8 cellular contexts compared by ENCODE assay signal in the genomic region with DNA sequence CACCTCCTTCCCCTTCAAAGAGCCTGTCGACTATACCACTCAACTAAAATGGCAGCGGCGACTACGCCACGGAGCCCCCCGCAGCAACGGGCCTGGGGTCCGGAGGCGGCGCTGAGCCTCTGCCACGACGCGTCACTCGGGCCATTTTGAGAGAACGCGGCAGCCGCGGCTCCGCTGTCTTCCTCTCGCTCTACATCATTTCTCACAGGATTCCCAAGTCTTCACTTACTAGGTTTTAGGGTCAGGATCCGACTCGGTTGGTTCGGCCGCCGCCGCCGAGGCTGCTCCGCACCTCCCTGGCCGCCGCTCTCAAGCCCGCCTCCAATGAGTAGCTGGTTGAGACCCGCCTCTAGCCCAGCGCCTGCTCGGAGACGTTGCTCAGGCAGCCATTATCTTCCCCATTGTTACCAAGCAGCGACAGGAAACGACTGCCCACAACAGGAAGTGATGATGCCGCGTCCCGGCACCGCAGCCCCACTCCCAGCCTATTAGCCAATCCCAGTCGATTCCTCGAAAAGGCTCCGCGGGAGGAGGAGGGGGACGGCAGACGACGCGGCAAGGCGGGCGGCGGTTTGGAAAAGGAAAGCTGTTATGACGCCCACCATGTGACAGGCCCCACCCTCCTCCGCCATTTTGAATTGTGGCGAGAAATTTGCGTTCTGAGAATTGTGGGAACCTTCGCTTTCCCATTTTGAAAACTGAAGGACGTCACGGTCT. TPM values are rescaled to one million over a fixed set of nuclear protein-coding genes. Genes with fewer than 3 reads are reported as not detected.
DNase-seq lines count a peak whose midpoint lies in the region; ATAC-seq and TF ChIP-seq lines count a peak whose summit lies in the region.

A gene with protein sequence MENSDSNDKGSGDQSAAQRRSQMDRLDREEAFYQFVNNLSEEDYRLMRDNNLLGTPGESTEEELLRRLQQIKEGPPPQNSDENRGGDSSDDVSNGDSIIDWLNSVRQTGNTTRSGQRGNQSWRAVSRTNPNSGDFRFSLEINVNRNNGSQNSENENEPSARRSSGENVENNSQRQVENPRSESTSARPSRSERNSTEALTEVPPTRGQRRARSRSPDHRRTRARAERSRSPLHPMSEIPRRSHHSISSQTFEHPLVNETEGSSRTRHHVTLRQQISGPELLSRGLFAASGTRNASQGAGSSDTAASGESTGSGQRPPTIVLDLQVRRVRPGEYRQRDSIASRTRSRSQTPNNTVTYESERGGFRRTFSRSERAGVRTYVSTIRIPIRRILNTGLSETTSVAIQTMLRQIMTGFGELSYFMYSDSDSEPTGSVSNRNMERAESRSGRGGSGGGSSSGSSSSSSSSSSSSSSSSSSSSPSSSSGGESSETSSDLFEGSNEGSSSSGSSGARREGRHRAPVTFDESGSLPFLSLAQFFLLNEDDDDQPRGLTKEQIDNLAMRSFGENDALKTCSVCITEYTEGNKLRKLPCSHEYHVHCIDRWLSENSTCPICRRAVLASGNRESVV (minus strand): TSS at position 432 of the 717 bp plus-strand sequence. CDS start 18,647 bp downstream, outside the sequence.

- H3K27ac Mint-ChIP-seq in IgD-negative memory B cell, result peak within 1 kb of the TSS; percentile 99

- no peaks in the 10 kb centered on the region for H3K9me3 ChIP-seq in mononuclear cell (ENCODE audit: low read depth, low read length)

- H3K4me3 ChIP-seq in epithelial cell of esophagus (ENCODE audit: low read length) (peak within 1 kb of the TSS; percentile 80), mononuclear cell (ENCODE audit: low read length) (peak within 1 kb of the TSS; percentile 85)

- peaks cover 7% of the 10 kb centered on the region for H3K4me1 ChIP-seq in mononuclear cell (ENCODE audit: insufficient read depth, low read length)

- no peaks in the 10 kb centered on the region for H3K36me3 Mint-ChIP-seq in IgD-negative memory B cell

- H3K27me3 Mint-ChIP-seq in IgD-negative memory B cell, result no peaks in the 10 kb centered on the region

- DNase-seq in DMS 273 treated with DMSO at 0.1 percent for 48 hours (lab: John Stamatoyannopoulos, UW), result peak; percentile 89
- DNase-seq in OCI-M2 (lab: John Stamatoyannopoulos, UW; ENCODE audit: unreplicated experiment), result peak; percentile 15
- peak; percentile 82 for DNase-seq in activated T-cell treated with anti-CD3 and anti-CD28 coated beads for 4 hours
- peak; percentile 95 for DNase-seq in epithelial cell of esophagus (ENCODE audit: low read depth)
- peak; percentile 67 to 79 for DNase-seq in stimulated activated CD8-positive, alpha-beta memory T cell treated with anti-CD3 and anti-CD28 coated beads, Interleukin-4, amount 100 ng/mL, for 1 hour (ENCODE audit: low read depth in 2 of 2, low spot score in 1 of 2)

- peak within 1 kb of the TSS; percentile 98 to 99 (median 98) for H3K4me3 Mint-ChIP-seq in IgD-negative memory B cell

- peaks cover 7 to 22% (median 7%) of the 10 kb centered on the region in 3 donors for H3K4me1 Mint-ChIP-seq in IgD-negative memory B cell

- no peaks in the 10 kb centered on the region for H3K27me3 ChIP-seq in mononuclear cell (ENCODE audit: insufficient read depth, low read length)

- peak; percentile 93 for ATAC-seq in GM21529 (IDR thresholded peaks at IDR 0.05; ENCODE audit: unreplicated experiment)

- no peaks in the 10 kb centered on the region for H3K9me3 Mint-ChIP-seq in IgD-negative memory B cell

- TF ChIP-seq CTCF in epithelial cell of esophagus (IDR thresholded peaks at IDR 0.05; ENCODE audit: insufficient read depth, low read depth, low read length, missing control alignments), result no peak

RNA-seq across cellular contexts. Expression of the gene that starts here (rescaled TPM):
- polyA plus RNA-seq in IgD-negative memory B cell, result 6.6 TPM
- 93.3 TPM for total RNA-seq in mononuclear cell

Comparison
In these comparisons a context has a peak if more than half of its experiments do, and no peak if none do; other contexts are left out.
1. Peak in every context shown above with its lines: DNase-seq, ATAC-seq and H3K4me3 ChIP-seq.
2. DNase-seq: peak in every context shown above with its lines; median percentile 95 in epithelial cell of esophagus; 89 in DMS 273 treated with DMSO at 0.1 percent for 48 hours; 82 in activated T-cell treated with anti-CD3 and anti-CD28 coated beads for 4 hours; 73 in stimulated activated CD8-positive, alpha-beta memory T cell treated with anti-CD3 and anti-CD28 coated beads, Interleukin-4, amount 100 ng/mL, for 1 hour; 15 in OCI-M2.